In the genomic region with DNA sequence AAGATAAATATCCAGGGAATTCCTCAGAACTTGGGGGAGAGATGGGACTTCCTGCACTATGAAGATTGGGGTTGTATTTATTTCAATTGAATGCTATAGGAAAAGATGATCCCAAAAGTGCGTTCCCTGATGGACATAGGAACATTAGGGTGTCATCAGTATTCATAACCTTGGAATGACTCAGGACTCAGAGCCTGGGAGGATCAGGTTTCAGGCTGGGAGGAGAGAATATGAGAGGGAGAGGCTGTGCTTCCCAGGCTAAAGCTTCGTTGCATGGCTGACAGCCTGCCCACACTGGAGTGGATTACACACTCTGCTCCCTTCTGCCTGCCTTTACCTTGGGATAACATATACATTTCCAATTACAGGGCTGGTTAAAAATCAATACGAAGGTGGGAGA, we compare ENCODE assay signal across 10 cellular contexts.
DNase-seq lines count a peak whose midpoint lies in the region; ATAC-seq and TF ChIP-seq lines count a peak whose summit lies in the region.
"Had no signal": no experiment of that assay in that cellular context is flagged by ENCODE, and none has a peak within 500 bp of the region (broad histone marks: within the 10 kb centered on the region; RNA-seq: fewer than 3 reads in every experiment).

No MANE protein-coding gene starts in this region.

- TF ChIP-seq POLR2A in gastrocnemius medialis (IDR thresholded peaks at IDR 0.05), result no peak

- POLR2A ChIA-PET in PC-9 (lab: Charles Lee; ENCODE audit: unreplicated experiment), result interaction anchor here (0.6 kb wide), 1 partner anchor 949 kb away, joined by 7 read pairs; no protein-coding TSS in a partner anchor

- H3K9me3 ChIP-seq in PC-9 (ENCODE audit: insufficient read depth, low read depth), result no peaks in the 10 kb centered on the region
- no peaks in the 10 kb centered on the region for H3K9me3 ChIP-seq in gastrocnemius medialis

- H3K79me2 ChIP-seq in PC-9 (ENCODE audit: low read depth), result no peaks in the 10 kb centered on the region

- H3K36me3 ChIP-seq in PC-9 (ENCODE audit: low read depth), result no peaks in the 10 kb centered on the region
- H3K36me3 ChIP-seq in gastrocnemius medialis, result no peaks in the 10 kb centered on the region

- H3K4me1 ChIP-seq in PC-9 (replicated peaks; ENCODE audit: insufficient read depth) (no peaks in the 10 kb centered on the region; the same call in 1 of the 2 replicates), gastrocnemius medialis (peaks cover 0 to 8% of the 10 kb centered on the region in 2 donors)

- intact Hi-C loops in PC-9 (cut with micrococcal nuclease; ENCODE audit: unreplicated experiment), result no loop called here
- intact Hi-C loops in gastrocnemius medialis (cut with DNase I; ENCODE audit: low total_unique reads), result no loop called here

- peak overlapping the region; percentile 8; the same call in 1 of the 2 replicates for H3K4me2 ChIP-seq in PC-9
- H3K4me2 ChIP-seq: smooth muscle cell had no signal

- peak; percentile 88 to 90 for ATAC-seq in gastrocnemius medialis
- no peak for ATAC-seq in HG03457 (IDR thresholded peaks at IDR 0.05; ENCODE audit: unreplicated experiment)

- H3K9me2 ChIP-seq in PC-9 (ENCODE audit: insufficient read depth), result no peaks in the 10 kb centered on the region

- H4K20me1 ChIP-seq in PC-9 (ENCODE audit: insufficient read depth), result no peaks in the 10 kb centered on the region

- no TSS peak for BruUV-seq in PC-9 (replicated peaks; lab: Mats Ljungman, UMichigan)

- CTCF ChIA-PET in PC-9 (lab: Charles Lee), result no interaction called here

- no peak overlapping the region for H2AFZ ChIP-seq in PC-9

- TF ChIP-seq CTCF in PC-9 (conservative IDR thresholded peaks at IDR 0.05), result no peak
- TF ChIP-seq CTCF in gastrocnemius medialis (IDR thresholded peaks at IDR 0.05 in 4 of 5, conservative IDR thresholded peaks at IDR 0.05 in 1 of 5), result no peak

- H3K27me3 ChIP-seq in PC-9 (ENCODE audit: insufficient read depth, low read depth) (no peaks in the 10 kb centered on the region), gastrocnemius medialis (no peaks in the 10 kb centered on the region)

- no peaks in the 10 kb centered on the region for H3F3A ChIP-seq in PC-9 (ENCODE audit: insufficient read depth, low read depth)

- in situ Hi-C loops in gastrocnemius medialis (cut with MboI; ENCODE audit: low sequenced_read_pairs in 4 of 4), result no loop called here

- H3K27ac ChIP-seq in PC-9, result peak overlapping the region; percentile 52
- H3K27ac ChIP-seq in gastrocnemius medialis, result no peak overlapping the region

- H3K4me3 ChIP-seq in PC-9, result no peak overlapping the region
- H3K4me3 ChIP-seq in gastrocnemius medialis, result no peak overlapping the region
- H3K4me3 ChIP-seq: smooth muscle cell had no signal

- peak; percentile 34 for DNase-seq in DMS153 (lab: John Stamatoyannopoulos, UW)
- no peak for DNase-seq in DMS153 treated with DMSO at 0.1 percent for 48 hours (lab: John Stamatoyannopoulos, UW; ENCODE audit: unreplicated experiment)
- peak; percentile 36 to 75 for DNase-seq in PC-9
- peak; percentile 72 for DNase-seq in fibroblast of peridontal ligament (ENCODE audit: extremely low read depth)
- DNase-seq in gastrocnemius medialis, result peak in 1 of 2 donors; percentile 44
- no peak for DNase-seq in NAMALWA (ENCODE audit: low spot score)
- DNase-seq in NCI-H146 (lab: John Stamatoyannopoulos, UW), result no peak
- DNase-seq: Kasumi-1 had no signal

Comparison
In these comparisons a context has a peak if more than half of its experiments do, and no peak if none do; other contexts are left out.
1. DNase-seq: peak in DMS153 (single experiment), PC-9 (2 of 2) and fibroblast of peridontal ligament (single experiment); none in DMS153 treated with DMSO at 0.1 percent for 48 hours (single experiment), NAMALWA (single experiment) and NCI-H146 (single experiment).